Comparison of ENCODE assay signal across 8 cellular contexts in the genomic region with DNA sequence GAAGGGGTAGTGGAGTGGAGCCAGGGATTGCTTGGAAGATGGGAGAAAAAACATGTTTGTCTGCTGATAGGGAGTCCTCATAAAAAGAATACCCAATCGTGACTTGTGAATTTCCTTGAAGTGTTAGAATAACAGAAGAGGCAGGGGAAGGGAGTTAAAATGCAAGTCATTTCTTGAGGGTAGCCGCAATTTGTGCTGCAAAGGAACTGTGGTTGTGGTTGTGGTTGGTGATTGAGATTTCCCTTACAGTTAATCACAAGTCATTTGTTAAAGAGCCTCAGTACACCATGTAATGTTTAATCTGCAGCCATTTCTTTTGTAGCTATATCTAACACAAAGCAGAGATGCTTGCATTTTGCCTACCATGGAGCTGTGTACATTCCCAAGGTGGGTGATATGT. TPM values are rescaled to one million over a fixed set of nuclear protein-coding genes. Genes with fewer than 3 reads are reported as not detected.
DNase-seq lines count a peak whose midpoint lies in the region; ATAC-seq and TF ChIP-seq lines count a peak whose summit lies in the region.

No MANE protein-coding gene starts in this region.

- in situ Hi-C loops in gastrocnemius medialis (cut with MboI; ENCODE audit: low sequenced_read_pairs in 4 of 4), result no loop called here

- H3K4me3 Mint-ChIP-seq in T-helper 1 cell treated with Interleukin-12 subunit alpha and Interleukin-12 subunit beta and Interleukin-4 antibody, amounts not matched to agents 30 μg/mL and 1 μg/mL, for 36 hours, result peak overlapping the region; percentile 18
- no peak overlapping the region for H3K4me3 Mint-ChIP-seq in stimulated activated naive B cell treated with anti-CD40 and anti-IgM and Interleukin-4, amounts not matched to agents 10 μg/mL and 1 μg/mL and 100 μg/mL, for 72 hours

- H3K4me3 ChIP-seq in DND-41 (ENCODE audit: low read depth in 1 of 2, low read length in 2 of 2) (no peak overlapping the region), cardiac fibroblast (replicated peaks in 1 of 2; ENCODE audit: low read depth in 2 of 2, low read length in 2 of 2) (no peak overlapping the region), gastrocnemius medialis (no peak overlapping the region)

- intact Hi-C loops in gastrocnemius medialis (cut with DNase I; ENCODE audit: low total_unique reads), result no loop called here

- no peak overlapping the region for H3K4me2 ChIP-seq in DND-41 (ENCODE audit: insufficient read depth, low read length)

- peaks cover 5% of the 10 kb centered on the region for H3K36me3 Mint-ChIP-seq in T-helper 1 cell treated with Interleukin-12 subunit alpha and Interleukin-12 subunit beta and Interleukin-4 antibody, amounts not matched to agents 30 μg/mL and 1 μg/mL, for 36 hours (ENCODE audit: low read depth)
- H3K36me3 Mint-ChIP-seq in stimulated activated naive B cell treated with anti-CD40 and anti-IgM and Interleukin-4, amounts not matched to agents 10 μg/mL and 1 μg/mL and 100 μg/mL, for 72 hours, result peaks cover 1 to 9% of the 10 kb centered on the region in 2 donors

- no peaks in the 10 kb centered on the region; the same call in 1 of the 2 replicates for H3K4me1 ChIP-seq in DND-41 (ENCODE audit: insufficient read depth, low read length)
- no peaks in the 10 kb centered on the region for H3K4me1 ChIP-seq in gastrocnemius medialis

- DNase-seq in DND-41 (peak; percentile 69), cardiac fibroblast (ENCODE audit: low read depth in 2 of 2) (peak; percentile 12 to 18), gastrocnemius medialis (no peak), NCI-H69 (lab: John Stamatoyannopoulos, UW) (no peak)
- DNase-seq in stimulated activated naive B cell treated with anti-CD40 and anti-IgM and Interleukin-4, amounts not matched to agents 10 μg/mL and 1 μg/mL and 100 μg/mL, for 72 hours, result no peak

- H3K27ac ChIP-seq in DND-41 (ENCODE audit: low read length), result no peak overlapping the region
- H3K27ac ChIP-seq in gastrocnemius medialis, result no peak overlapping the region

- H3K27me3 ChIP-seq in DND-41 (ENCODE audit: insufficient read depth, low read length, poor library complexity), result peaks cover 23% of the 10 kb centered on the region
- no peaks in the 10 kb centered on the region for H3K27me3 ChIP-seq in gastrocnemius medialis

- TF ChIP-seq POLR2A in gastrocnemius medialis (IDR thresholded peaks at IDR 0.05), result no peak

- ATAC-seq in DND-41 (ENCODE audit: insufficient read depth, low read depth), result peak; percentile 98
- ATAC-seq in HG02678 (IDR thresholded peaks at IDR 0.05; ENCODE audit: unreplicated experiment), result peak; percentile 82
- peak; percentile 79 to 85 for ATAC-seq in stimulated activated naive B cell treated with anti-CD40 and anti-IgM and Interleukin-4, amounts not matched to agents 10 μg/mL and 1 μg/mL and 100 μg/mL, for 72 hours (replicated peaks)
- no peak for ATAC-seq in HG03025 (IDR thresholded peaks at IDR 0.05; ENCODE audit: low FRiP score, unreplicated experiment)
- ATAC-seq in gastrocnemius medialis, result no peak

- no peaks in the 10 kb centered on the region for H3K79me2 ChIP-seq in DND-41 (ENCODE audit: insufficient read depth, low read length)

- H3K27ac Mint-ChIP-seq in T-helper 1 cell treated with Interleukin-12 subunit alpha and Interleukin-12 subunit beta and Interleukin-4 antibody, amounts not matched to agents 30 μg/mL and 1 μg/mL, for 36 hours, result peak overlapping the region; percentile 64
- H3K27ac Mint-ChIP-seq in stimulated activated naive B cell treated with anti-CD40 and anti-IgM and Interleukin-4, amounts not matched to agents 10 μg/mL and 1 μg/mL and 100 μg/mL, for 72 hours, result no peak overlapping the region

- H4K20me1 ChIP-seq in DND-41 (ENCODE audit: insufficient read depth, low read length), result no peaks in the 10 kb centered on the region

- H3K9ac ChIP-seq in DND-41 (ENCODE audit: low read depth, low read length), result no peak overlapping the region

- H3K36me3 ChIP-seq in DND-41 (ENCODE audit: insufficient read depth, low read length), result no peaks in the 10 kb centered on the region
- no peaks in the 10 kb centered on the region for H3K36me3 ChIP-seq in gastrocnemius medialis

- H3K27me3 Mint-ChIP-seq in T-helper 1 cell treated with Interleukin-12 subunit alpha and Interleukin-12 subunit beta and Interleukin-4 antibody, amounts not matched to agents 30 μg/mL and 1 μg/mL, for 36 hours (ENCODE audit: low read depth), result peaks cover 69% of the 10 kb centered on the region
- peaks cover 47 to 49% of the 10 kb centered on the region in 2 donors for H3K27me3 Mint-ChIP-seq in stimulated activated naive B cell treated with anti-CD40 and anti-IgM and Interleukin-4, amounts not matched to agents 10 μg/mL and 1 μg/mL and 100 μg/mL, for 72 hours

- H3K4me1 Mint-ChIP-seq in T-helper 1 cell treated with Interleukin-12 subunit alpha and Interleukin-12 subunit beta and Interleukin-4 antibody, amounts not matched to agents 30 μg/mL and 1 μg/mL, for 36 hours (ENCODE audit: low read depth), result peaks cover 22% of the 10 kb centered on the region
- peaks cover 2 to 9% of the 10 kb centered on the region in 2 donors for H3K4me1 Mint-ChIP-seq in stimulated activated naive B cell treated with anti-CD40 and anti-IgM and Interleukin-4, amounts not matched to agents 10 μg/mL and 1 μg/mL and 100 μg/mL, for 72 hours

- H2AFZ ChIP-seq in DND-41 (ENCODE audit: low read depth, low read length), result no peak overlapping the region

- TF ChIP-seq CTCF in DND-41 (IDR thresholded peaks at IDR 0.05; ENCODE audit: borderline replicate concordance, extremely low read depth, low read length, poor library complexity, severe bottlenecking) (no peak), cardiac fibroblast (IDR thresholded peaks at IDR 0.05; ENCODE audit: low read depth, low read length) (no peak), gastrocnemius medialis (IDR thresholded peaks at IDR 0.05 in 4 of 5, conservative IDR thresholded peaks at IDR 0.05 in 1 of 5) (no peak)

- H3K9me3 Mint-ChIP-seq in T-helper 1 cell treated with Interleukin-12 subunit alpha and Interleukin-12 subunit beta and Interleukin-4 antibody, amounts not matched to agents 30 μg/mL and 1 μg/mL, for 36 hours, result peaks cover 14% of the 10 kb centered on the region
- peaks cover 9 to 12% of the 10 kb centered on the region in 2 donors for H3K9me3 Mint-ChIP-seq in stimulated activated naive B cell treated with anti-CD40 and anti-IgM and Interleukin-4, amounts not matched to agents 10 μg/mL and 1 μg/mL and 100 μg/mL, for 72 hours

- H3K9me3 ChIP-seq in DND-41 (ENCODE audit: insufficient read depth, low read length, severe bottlenecking), result no peaks in the 10 kb centered on the region
- no peaks in the 10 kb centered on the region for H3K9me3 ChIP-seq in gastrocnemius medialis

RNA-seq across cellular contexts. Expression of gene EGLN1, which starts 38.5 kb away (rescaled TPM):
- 100 to 1,000 TPM; 500 to 862 (median 706) TPM for total RNA-seq in gastrocnemius medialis

Comparison
In these comparisons a context has a peak if more than half of its experiments do, and no peak if none do; other contexts are left out.
1. ATAC-seq: peak in DND-41 (single experiment), HG02678 (single experiment) and stimulated activated naive B cell treated with anti-CD40 and anti-IgM and Interleukin-4, amounts not matched to agents 10 μg/mL and 1 μg/mL and 100 μg/mL, for 72 hours (2 of 2); none in HG03025 (single experiment) and gastrocnemius medialis (0 of 2).
2. DNase-seq: peak in DND-41 (single experiment) and cardiac fibroblast (2 of 2); none in stimulated activated naive B cell treated with anti-CD40 and anti-IgM and Interleukin-4, amounts not matched to agents 10 μg/mL and 1 μg/mL and 100 μg/mL, for 72 hours (single experiment), gastrocnemius medialis (0 of 2) and NCI-H69 (single experiment).